In the genomic region with DNA sequence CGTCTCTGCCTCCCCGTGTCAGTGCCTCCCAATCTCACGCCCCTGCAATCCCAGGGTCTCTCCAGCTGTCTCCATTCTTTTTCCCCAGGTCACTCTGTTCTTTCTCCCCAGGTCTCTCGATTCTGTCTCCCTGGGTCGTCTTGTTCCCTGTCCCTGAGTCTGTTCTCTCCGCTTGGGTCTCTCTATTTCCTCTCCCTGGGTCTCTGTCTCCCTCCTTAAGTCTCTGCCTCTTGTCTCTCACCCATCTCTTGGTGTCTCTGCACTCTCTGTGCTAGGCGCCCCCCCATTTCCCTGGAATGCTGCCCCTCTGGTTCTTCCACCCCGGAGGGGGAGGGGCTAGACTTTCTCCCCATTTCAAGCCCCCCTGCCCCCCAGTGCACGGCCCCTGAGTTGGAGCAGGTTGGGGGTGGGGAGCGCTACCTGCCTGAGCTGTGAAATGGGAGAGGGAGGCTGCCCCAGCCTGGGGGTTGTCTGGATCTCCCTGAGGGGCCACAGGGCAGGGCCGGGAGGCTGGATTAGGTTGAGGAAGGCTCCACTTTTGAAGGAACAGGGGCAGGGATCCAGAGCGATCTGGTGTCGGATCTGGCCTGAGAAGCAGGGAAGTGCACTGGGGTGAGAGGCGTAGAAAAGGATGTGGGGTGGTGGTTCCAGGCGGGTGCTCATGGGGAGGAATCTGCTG, we compare ENCODE assay signal across 8 cellular contexts. TPM values are rescaled to one million over a fixed set of nuclear protein-coding genes. Genes with fewer than 3 reads are reported as not detected.
DNase-seq lines count a peak whose midpoint lies in the region; ATAC-seq and TF ChIP-seq lines count a peak whose summit lies in the region.

No MANE protein-coding gene starts in this region.

- H4K5ac ChIP-seq in H9 (ENCODE audit: insufficient read length, low read depth, low read length) = no peak overlapping the region

- no peak overlapping the region for H2BK15ac ChIP-seq in H9 (ENCODE audit: low read depth, low read length)

- H3K9me3 ChIP-seq in H9 (ENCODE audit: control insufficient read depth, low read depth, low read length) (no peaks in the 10 kb centered on the region), hepatocyte (ENCODE audit: low read depth) (no peaks in the 10 kb centered on the region), smooth muscle cell (replicated peaks; ENCODE audit: low read depth) (no peaks in the 10 kb centered on the region)

- H3K79me2 ChIP-seq in H9 (ENCODE audit: insufficient read depth, low read length) (peaks cover 21% of the 10 kb centered on the region; the same call in 1 of the 2 replicates), hepatocyte (peaks cover 55% of the 10 kb centered on the region), smooth muscle cell (ENCODE audit: low read depth) (peaks cover 38% of the 10 kb centered on the region)

- H3K27ac Mint-ChIP-seq in H9 = peak overlapping the region; percentile 91 to 96 (median 95)
- peak overlapping the region; percentile 95 for H3K27ac Mint-ChIP-seq in WTC11

- H4K20me1 ChIP-seq in H9 (ENCODE audit: control insufficient read depth, insufficient read depth, insufficient read length) (no peaks in the 10 kb centered on the region), hepatocyte (ENCODE audit: insufficient read depth, poor library complexity, severe bottlenecking) (peaks cover 4% of the 10 kb centered on the region), smooth muscle cell (ENCODE audit: low read depth) (peaks cover 53% of the 10 kb centered on the region)

- H3K9ac ChIP-seq in H9 (ENCODE audit: extremely low read depth, insufficient read length, low read length) (peak overlapping the region; percentile 57), smooth muscle cell (ENCODE audit: low read depth) (peak overlapping the region; percentile 54)

- no peak overlapping the region for H2AK5ac ChIP-seq in H9 (ENCODE audit: insufficient read length, low read length)

- H4K91ac ChIP-seq in H9 (ENCODE audit: insufficient read length, low read depth, low read length) = no peak overlapping the region

- no peaks in the 10 kb centered on the region for H3K36me3 ChIP-seq in hepatocyte (replicated peaks; ENCODE audit: insufficient read depth, low read depth)
- no peaks in the 10 kb centered on the region for H3K36me3 ChIP-seq in smooth muscle cell (ENCODE audit: low read depth)

- H2BK120ac ChIP-seq in H9 (ENCODE audit: low read depth, low read length, poor library complexity, severe bottlenecking) = no peak overlapping the region

- H4K8ac ChIP-seq in H9 (replicated peaks; ENCODE audit: insufficient read length, low read depth, low read length) = no peak overlapping the region

- DNase-seq in H9 (no peak), WTC11 (ENCODE audit: low spot score) (peak; percentile 74), hepatocyte (ENCODE audit: low spot score) (no peak), smooth muscle cell (lab: John Stamatoyannopoulos, UW; ENCODE audit: unreplicated experiment) (no peak), GM13977 (ENCODE audit: low spot score) (no peak), omental fat pad (ENCODE audit: low spot score) (no peak)

- H3K27me3 Mint-ChIP-seq in H9 (ENCODE audit: low read depth) = peaks cover 21% of the 10 kb centered on the region
- peaks cover 10% of the 10 kb centered on the region for H3K27me3 Mint-ChIP-seq in WTC11 (ENCODE audit: low read depth)

- H3K18ac ChIP-seq in H9 (ENCODE audit: insufficient read length, low read depth, low read length) = no peak overlapping the region

- no peak overlapping the region for H3K23ac ChIP-seq in H9 (ENCODE audit: insufficient read length, low read depth, low read length)

- peak overlapping the region; percentile 24; the same call in 1 of the 2 replicates for H3K14ac ChIP-seq in H9 (ENCODE audit: insufficient read depth, low read length)

- peaks cover 6% of the 10 kb centered on the region; the same call in 1 of the 2 replicates for H3K4me1 ChIP-seq in H9 (ENCODE audit: insufficient read depth, low read length)
- peaks cover 53% of the 10 kb centered on the region for H3K4me1 ChIP-seq in hepatocyte (ENCODE audit: insufficient read depth)
- H3K4me1 ChIP-seq in smooth muscle cell (ENCODE audit: low read depth) = peaks cover 25% of the 10 kb centered on the region

- in situ Hi-C loops in GM13977 (cut with MboI; ENCODE audit: low pct_unique_long_range_greater_than_20kb, low sequenced_read_pairs, unreplicated experiment) = loop anchor here (25.0 kb wide), 2 partner anchors 405 to 505 kb away; partner anchors contain the start of genes ARTN, IPO13 and SLC6A9

- no peaks in the 10 kb centered on the region; the same call in 1 of the 2 replicates for H3K27me3 ChIP-seq in H9 (ENCODE audit: insufficient read depth, low read length)
- H3K27me3 ChIP-seq in hepatocyte = no peaks in the 10 kb centered on the region
- H3K27me3 ChIP-seq in smooth muscle cell (ENCODE audit: low read depth) = no peaks in the 10 kb centered on the region

- H3K56ac ChIP-seq in H9 (ENCODE audit: insufficient read length, low read depth, low read length) = no peak overlapping the region

- POLR2A ChIA-PET in WTC11 (lab: Charles Lee) = interaction anchor here (0.6 to 2.9 kb wide), 4 partner anchors 13 to 118 kb away, joined by 4 to 24 read pairs (median 4); no protein-coding TSS in a partner anchor

- H3K4me1 Mint-ChIP-seq in H9 (peaks cover 62 to 69% of the 10 kb centered on the region in 2 experiments), WTC11 (peaks cover 61% of the 10 kb centered on the region)

- H3K4me3 Mint-ChIP-seq in H9 (peak overlapping the region; percentile 91 to 97), WTC11 (peak overlapping the region; percentile 95)

- no peak overlapping the region for H2BK12ac ChIP-seq in H9 (ENCODE audit: insufficient read length, low read depth, low read length)

- no CpG with 5 or more reads among the region's 15 CpGs for WGBS in H9 (ENCODE audit: extremely low coverage, insufficient read length, low lambda C conversion rate)
- 18% methylated on average over 15 of the region's 15 CpGs for WGBS in hepatocyte (ENCODE audit: low lambda C conversion rate, missing lambda C conversion rate)
- WGBS in smooth muscle cell (ENCODE audit: low lambda C conversion rate) = 12% methylated on average over 14 of the region's 15 CpGs

- H2BK5ac ChIP-seq in H9 (ENCODE audit: insufficient read length, low read length) = no peak overlapping the region

- H3K27ac ChIP-seq in H9 (ENCODE audit: insufficient read length, low read depth, low read length) (no peak overlapping the region), hepatocyte (peak overlapping the region; percentile 88), smooth muscle cell (ENCODE audit: low read depth) (no peak overlapping the region)

- peaks cover 9% of the 10 kb centered on the region for H3F3A ChIP-seq in smooth muscle cell (ENCODE audit: low read depth)

- H3K4me3 ChIP-seq in hepatocyte (peak overlapping the region; percentile 84), smooth muscle cell (peak overlapping the region; percentile 83)

- no peaks in the 10 kb centered on the region; a peak in 2 of 5 replicates for H3K9me3 Mint-ChIP-seq in H9
- no peaks in the 10 kb centered on the region for H3K9me3 Mint-ChIP-seq in WTC11

- no peak overlapping the region for H2AFZ ChIP-seq in H9 (ENCODE audit: low read length)
- peak overlapping the region; percentile 45 for H2AFZ ChIP-seq in hepatocyte
- H2AFZ ChIP-seq in smooth muscle cell (ENCODE audit: low read depth) = peak overlapping the region; percentile 94

- no peaks in the 10 kb centered on the region for H3K9me2 ChIP-seq in hepatocyte (replicated peaks; ENCODE audit: insufficient read depth)

- no peak overlapping the region for H3K4ac ChIP-seq in H9 (ENCODE audit: low read depth, low read length)

- no peak overlapping the region for H2BK20ac ChIP-seq in H9 (ENCODE audit: low read depth, low read length, poor library complexity, severe bottlenecking)

- H3K79me1 ChIP-seq in H9 (ENCODE audit: insufficient read depth, low read depth, low read length, poor library complexity, severe bottlenecking) = peaks cover 9% of the 10 kb centered on the region

- H3K4me2 ChIP-seq in H9 (ENCODE audit: insufficient read depth, insufficient read length, low read length) = peak overlapping the region; percentile 56
- H3K4me2 ChIP-seq in hepatocyte = peak overlapping the region; percentile 92
- peak overlapping the region; percentile 94 for H3K4me2 ChIP-seq in smooth muscle cell

- peaks cover 11% of the 10 kb centered on the region for H3K23me2 ChIP-seq in H9 (ENCODE audit: insufficient read length, low read depth, low read length, poor library complexity, severe bottlenecking)

- ATAC-seq in WTC11 = peak; percentile 32
- no peak for ATAC-seq in GM18868 (IDR thresholded peaks at IDR 0.05; ENCODE audit: unreplicated experiment)
- ATAC-seq in HG02981 (IDR thresholded peaks at IDR 0.05; ENCODE audit: unreplicated experiment) = no peak
- no peak for ATAC-seq in omental fat pad (ENCODE audit: low FRiP score)

- CTCF ChIA-PET in WTC11 (lab: Charles Lee) = interaction anchor here (0.5 to 3.2 kb wide), 10 partner anchors 17 to 403 kb away, joined by 3 to 27 read pairs (median 5); no protein-coding TSS in a partner anchor

- H3K36me3 Mint-ChIP-seq in H9 (ENCODE audit: insufficient read depth in 1 of 3, low read depth in 3 of 3) = peaks cover 4 to 7% (median 6%) of the 10 kb centered on the region in 3 experiments; a peak in 6 of 7 replicates
- H3K36me3 Mint-ChIP-seq in WTC11 = no peaks in the 10 kb centered on the region

- TF ChIP-seq CTCF in H9 (conservative IDR thresholded peaks at IDR 0.05) = no peak
- TF ChIP-seq CTCF in WTC11 (IDR thresholded peaks at IDR 0.05) = no peak
- TF ChIP-seq CTCF in hepatocyte (IDR thresholded peaks at IDR 0.05; ENCODE audit: poor library complexity) = no peak
- no peak for TF ChIP-seq CTCF in smooth muscle cell (IDR thresholded peaks at IDR 0.05; ENCODE audit: borderline replicate concordance, insufficient read depth, poor library complexity, severe bottlenecking)
- no peak for TF ChIP-seq CTCF in GM13977 (IDR thresholded peaks at IDR 0.05; ENCODE audit: extremely low read depth, insufficient read depth, missing control alignments)
- no peak for TF ChIP-seq CTCF in omental fat pad (IDR thresholded peaks at IDR 0.05)

- no peak overlapping the region for H3T11ph ChIP-seq in H9 (ENCODE audit: low read length)

RNA-seq across cellular contexts. Expression of gene PTPRF, which starts 1.4 kb away (rescaled TPM):
- total RNA-seq in H9 (2021) (192 and 193 TPM in 2 replicates), WTC11 (2021) (248 to 295 TPM (median 275 TPM) in 3 replicates), hepatocyte (75.7 and 115 TPM in 2 replicates), smooth muscle cell (51.5 and 71.0 TPM in 2 replicates), omental fat pad (100 to 1,000 TPM in 3 of 4 donors, 10 to 100 TPM in 1; 79.1 to 176 (median 139) TPM)
- polyA plus RNA-seq in hepatocyte (84.6 and 96.0 TPM in 2 replicates), smooth muscle cell (39.9 and 69.9 TPM in 2 replicates)
